In the genomic region with DNA sequence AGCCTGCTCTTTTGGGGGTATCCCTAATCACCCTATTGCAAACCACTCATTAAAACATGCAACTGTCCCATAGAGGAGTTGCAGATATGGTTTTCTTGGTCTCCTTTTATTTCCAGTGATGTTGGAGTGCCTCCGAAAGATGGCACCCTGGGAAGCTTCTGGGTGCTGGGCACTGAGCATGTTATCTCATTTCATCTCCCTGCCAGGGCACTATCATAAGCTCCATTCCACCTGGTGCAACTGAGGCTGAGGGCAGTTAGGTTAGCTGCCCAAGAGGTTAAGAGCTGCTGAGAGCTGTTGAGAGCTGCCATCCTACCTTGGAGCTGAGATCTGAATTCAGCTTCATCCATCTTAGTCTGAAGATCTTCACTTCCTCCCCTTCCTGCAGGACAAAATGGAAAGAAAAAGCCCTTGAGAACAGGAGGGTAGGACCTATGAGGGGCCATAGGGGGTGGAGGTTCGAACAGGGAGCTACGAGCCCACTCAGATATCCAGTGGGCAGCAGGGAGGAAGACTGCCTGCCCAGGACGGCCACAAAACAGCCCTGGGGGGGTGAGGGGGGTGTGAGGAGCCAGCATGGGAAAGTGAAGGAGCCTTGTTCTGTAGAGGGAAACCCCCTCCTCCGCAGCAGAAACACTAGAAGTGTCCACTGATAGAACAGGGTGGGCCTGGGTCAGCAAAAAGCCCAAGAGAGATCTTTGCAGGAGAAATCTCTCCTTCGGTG, we compare ENCODE assay signal across 22 cellular contexts.
DNase-seq lines count a peak whose midpoint lies in the region; ATAC-seq and TF ChIP-seq lines count a peak whose summit lies in the region.
"Had no signal": no experiment of that assay in that cellular context is flagged by ENCODE, and none has a peak within 500 bp of the region (broad histone marks: within the 10 kb centered on the region; RNA-seq: fewer than 3 reads in every experiment).

No MANE protein-coding gene starts in this region.

- TF ChIP-seq CTCF in natural killer cell (IDR thresholded peaks at IDR 0.05): no peak
- TF ChIP-seq CTCF in nephron progenitor cell (IDR thresholded peaks at IDR 0.05): no peak
- no peak for TF ChIP-seq CTCF in uterus (IDR thresholded peaks at IDR 0.05)

- peaks cover 5% of the 10 kb centered on the region for H3K9me3 Mint-ChIP-seq in natural killer cell treated with Interleukin-12 subunit alpha and Interleukin-12 subunit beta and Interleukin-15 and Interleukin-18, amount 100 ng/mL, for 72 hours
- H3K9me3 Mint-ChIP-seq in natural killer cell (peaks cover 3 to 7% of the 10 kb centered on the region in 2 donors), nephron progenitor cell (peaks cover 34% of the 10 kb centered on the region)

- H3K9me3 ChIP-seq in uterus: no peaks in the 10 kb centered on the region
- H3K9me3 ChIP-seq: vagina had no signal

- H3K27ac Mint-ChIP-seq in natural killer cell treated with Interleukin-12 subunit alpha and Interleukin-12 subunit beta and Interleukin-15 and Interleukin-18, amount 100 ng/mL, for 72 hours: no peak overlapping the region
- H3K27ac Mint-ChIP-seq in natural killer cell: no peak overlapping the region
- peak overlapping the region; percentile 31 for H3K27ac Mint-ChIP-seq in nephron progenitor cell
- H3K27ac Mint-ChIP-seq: activated CD8-positive, alpha-beta T cell treated with anti-CD3 and anti-CD28 coated beads for 36 hours; activated T-helper 17 cell treated with anti-CD3 and anti-CD28 coated beads, Interleukin-2, amount 50 U/mL, for 72 hours; CD8-positive, alpha-beta T cell; dendritic cell treated with granulocyte-macrophage colony-stimulating factor and Interleukin-4, amounts not matched to agents 40 ng/mL and 50 ng/mL, for 4 days; endodermal cell; stimulated activated naive CD8-positive, alpha-beta T cell treated with anti-CD3 and anti-CD28 coated beads, Interleukin-15, Interleukin-2, amounts not matched to agents 100 ng/mL and 50 ng/mL, for 24 hours had no signal

- peak overlapping the region; percentile 43 for H3K27ac ChIP-seq in cingulate gyrus (ENCODE audit: low read depth, low read length)
- peak overlapping the region; percentile 57 to 64 for H3K27ac ChIP-seq in uterus
- H3K27ac ChIP-seq: cardiac muscle cell, SJCRH30, vagina had no signal

- H3K4me1 Mint-ChIP-seq in natural killer cell treated with Interleukin-12 subunit alpha and Interleukin-12 subunit beta and Interleukin-15 and Interleukin-18, amount 100 ng/mL, for 72 hours (ENCODE audit: low read depth in 2 of 2): peaks cover 9 to 28% of the 10 kb centered on the region in 2 donors
- H3K4me1 Mint-ChIP-seq in natural killer cell: peaks cover 27 to 32% of the 10 kb centered on the region in 2 donors
- H3K4me1 Mint-ChIP-seq in nephron progenitor cell: peaks cover 53% of the 10 kb centered on the region

- peak; percentile 35 for DNase-seq in natural killer cell treated with Interleukin-12 subunit alpha and Interleukin-12 subunit beta and Interleukin-15 and Interleukin-18, amount 100 ng/mL, for 72 hours (ENCODE audit: low spot score)
- DNase-seq in natural killer cell (no peak), nephron progenitor cell (no peak), uterus (no peak), COLO829 (ENCODE audit: low spot score) (no peak), iPS-NIHi7 (ENCODE audit: extremely low spot score) (no peak)
- DNase-seq: DMS153, NCI-H1436 treated with DMSO at 0.1 percent for 48 hours had no signal

- ATAC-seq in natural killer cell treated with Interleukin-12 subunit alpha and Interleukin-12 subunit beta and Interleukin-15 and Interleukin-18, amount 100 ng/mL, for 72 hours: no peak
- ATAC-seq in natural killer cell: no peak
- ATAC-seq in GM18868 (IDR thresholded peaks at IDR 0.05; ENCODE audit: unreplicated experiment): no peak

- intact Hi-C loops in natural killer cell (cut with micrococcal nuclease) (no loop called here), uterus (cut with DNase I; ENCODE audit: low total_unique reads) (loop anchor here (5.0 kb wide), 1 partner anchor 198 kb away; no protein-coding TSS in a partner anchor)

- no peaks in the 10 kb centered on the region for H3K36me3 ChIP-seq in uterus
- H3K36me3 ChIP-seq: cardiac muscle cell, HAP-1, SJCRH30, vagina had no signal

- peaks cover 0 to 6% of the 10 kb centered on the region in 2 donors for H3K4me1 ChIP-seq in uterus
- H3K4me1 ChIP-seq: HAP-1 had no signal

- no peak overlapping the region for H3K4me3 Mint-ChIP-seq in natural killer cell treated with Interleukin-12 subunit alpha and Interleukin-12 subunit beta and Interleukin-15 and Interleukin-18, amount 100 ng/mL, for 72 hours
- H3K4me3 Mint-ChIP-seq in natural killer cell (no peak overlapping the region), nephron progenitor cell (no peak overlapping the region)
- H3K4me3 Mint-ChIP-seq: activated CD8-positive, alpha-beta T cell treated with anti-CD3 and anti-CD28 coated beads for 36 hours; activated T-helper 17 cell treated with anti-CD3 and anti-CD28 coated beads, Interleukin-2, amount 50 U/mL, for 72 hours; CD8-positive, alpha-beta T cell; dendritic cell treated with granulocyte-macrophage colony-stimulating factor and Interleukin-4, amounts not matched to agents 40 ng/mL and 50 ng/mL, for 4 days; endodermal cell; mesothelial cell of epicardium; stimulated activated naive CD8-positive, alpha-beta T cell treated with anti-CD3 and anti-CD28 coated beads, Interleukin-15, Interleukin-2, amounts not matched to agents 100 ng/mL and 50 ng/mL, for 24 hours had no signal

- H3K27me3 Mint-ChIP-seq in natural killer cell treated with Interleukin-12 subunit alpha and Interleukin-12 subunit beta and Interleukin-15 and Interleukin-18, amount 100 ng/mL, for 72 hours: no peaks in the 10 kb centered on the region
- no peaks in the 10 kb centered on the region for H3K27me3 Mint-ChIP-seq in natural killer cell (ENCODE audit: low read depth in 2 of 2)
- peaks cover 12% of the 10 kb centered on the region for H3K27me3 Mint-ChIP-seq in nephron progenitor cell (ENCODE audit: low read depth, poor library complexity)
- H3K27me3 Mint-ChIP-seq: activated CD8-positive, alpha-beta T cell treated with anti-CD3 and anti-CD28 coated beads for 36 hours; activated T-helper 17 cell treated with anti-CD3 and anti-CD28 coated beads, Interleukin-2, amount 50 U/mL, for 72 hours; dendritic cell treated with granulocyte-macrophage colony-stimulating factor and Interleukin-4, amounts not matched to agents 40 ng/mL and 50 ng/mL, for 4 days; stimulated activated naive CD8-positive, alpha-beta T cell treated with anti-CD3 and anti-CD28 coated beads, Interleukin-15, Interleukin-2, amounts not matched to agents 100 ng/mL and 50 ng/mL, for 24 hours had no signal

- H3K4me3 ChIP-seq in uterus: no peak overlapping the region
- H3K4me3 ChIP-seq: cardiac muscle cell, GM12878, HAP-1, SJCRH30, vagina had no signal

- no peak for TF ChIP-seq POLR2A in uterus (IDR thresholded peaks at IDR 0.05)

- peaks cover 8% of the 10 kb centered on the region for H3K36me3 Mint-ChIP-seq in natural killer cell treated with Interleukin-12 subunit alpha and Interleukin-12 subunit beta and Interleukin-15 and Interleukin-18, amount 100 ng/mL, for 72 hours
- peaks cover 8% of the 10 kb centered on the region for H3K36me3 Mint-ChIP-seq in natural killer cell
- peaks cover 15% of the 10 kb centered on the region for H3K36me3 Mint-ChIP-seq in nephron progenitor cell (ENCODE audit: low read depth)
- H3K36me3 Mint-ChIP-seq: CD8-positive, alpha-beta T cell had no signal

- no peaks in the 10 kb centered on the region for H3K27me3 ChIP-seq in uterus
- H3K27me3 ChIP-seq: cardiac muscle cell, SJCRH30, vagina had no signal
